Comparison of ENCODE assay signal across 8 cellular contexts in genomic region chr10:113704637-113705343, GRCh38. TPM values are rescaled to one million over a fixed set of nuclear protein-coding genes. Genes with fewer than 3 reads are reported as not detected.
A peak's percentile ranks its signal among the peaks of the same experiment; 100 is the strongest.
DNase-seq lines count a peak whose midpoint lies in the region; ATAC-seq, FAIRE-seq and TF ChIP-seq lines count a peak whose summit lies in the region.

No MANE protein-coding gene starts in this region.

- TF ChIP-seq CTCF in fibroblast of the aortic adventitia (IDR thresholded peaks at IDR 0.05; ENCODE audit: insufficient read depth, low read length): peak; percentile 65

- no peak overlapping the region for H4K8ac ChIP-seq in trophoblast cell (ENCODE audit: low read depth, low read length)

- WGBS in trophoblast cell (ENCODE audit: extremely low coverage, insufficient coverage, insufficient read length): no CpG with 5 or more reads among the region's 6 CpGs

- no peak overlapping the region for H2AK5ac ChIP-seq in trophoblast cell (ENCODE audit: low read length)

- DNase-seq in NCI-H2107 treated with DMSO at 0.1 percent for 48 hours (lab: John Stamatoyannopoulos, UW; ENCODE audit: unreplicated experiment) (peak; percentile 4), NCI-H2107 (lab: John Stamatoyannopoulos, UW) (no peak), SW480 (ENCODE audit: low spot score) (peak; percentile 15), fibroblast of the aortic adventitia (ENCODE audit: low read depth) (peak; percentile 68), trophoblast cell (peak; percentile 8 to 63), HTR-8/SVneo (ENCODE audit: insufficient read length, low spot score) (no peak)

- H3K36me3 ChIP-seq in trophoblast cell (ENCODE audit: control insufficient read depth in 1 of 2, insufficient read depth in 2 of 2, low read length in 2 of 2): no peaks in the 10 kb centered on the region

- no peak overlapping the region for H3K14ac ChIP-seq in trophoblast cell (ENCODE audit: low read length)

- no peaks in the 10 kb centered on the region for H3K79me2 ChIP-seq in trophoblast cell (ENCODE audit: control insufficient read depth, insufficient read depth, low read length, poor library complexity)

- no peak overlapping the region for H4K12ac ChIP-seq in trophoblast cell (ENCODE audit: low read depth, low read length)

- no peak overlapping the region for H3K4me3 ChIP-seq in fibroblast of the aortic adventitia (ENCODE audit: low read depth, low read length)
- no peak overlapping the region for H3K4me3 ChIP-seq in trophoblast cell (ENCODE audit: low read depth, low read length)

- H4K91ac ChIP-seq in trophoblast cell (ENCODE audit: low read depth, low read length): no peak overlapping the region

- H3K79me1 ChIP-seq in trophoblast cell (ENCODE audit: low read length): no peaks in the 10 kb centered on the region

- no peak overlapping the region for H3K27ac ChIP-seq in trophoblast cell (ENCODE audit: low read depth, low read length)

- ATAC-seq in HG02973 (IDR thresholded peaks at IDR 0.05; ENCODE audit: unreplicated experiment) (peak; percentile 48), GM18519 (IDR thresholded peaks at IDR 0.05; ENCODE audit: low FRiP score, unreplicated experiment) (no peak)

- H2BK120ac ChIP-seq in trophoblast cell (ENCODE audit: insufficient read depth, low read length, poor library complexity): no peak overlapping the region

- no peak overlapping the region for H3K18ac ChIP-seq in trophoblast cell (ENCODE audit: low read length)

- no peak overlapping the region for H2BK5ac ChIP-seq in trophoblast cell (ENCODE audit: low read depth, low read length, poor library complexity)

- H3K4me1 ChIP-seq in trophoblast cell (ENCODE audit: control insufficient read depth in 1 of 2, insufficient read depth in 2 of 2, low read length in 2 of 2): peaks cover 4 to 9% of the 10 kb centered on the region in 2 experiments

- FAIRE-seq in HTR-8/SVneo (lab: Jason Lieb, UNC): no peak

- H3K9ac ChIP-seq in trophoblast cell (ENCODE audit: low read length): no peak overlapping the region

- no peak overlapping the region for H3K4me2 ChIP-seq in trophoblast cell (ENCODE audit: low read length)

- H2AFZ ChIP-seq in trophoblast cell (ENCODE audit: insufficient read depth, low read length, poor library complexity): no peak overlapping the region

- H3K27me3 ChIP-seq in trophoblast cell (ENCODE audit: insufficient read depth, low read length): no peaks in the 10 kb centered on the region

- H2BK12ac ChIP-seq in trophoblast cell (ENCODE audit: low read length): no peak overlapping the region

- H3K23ac ChIP-seq in trophoblast cell (ENCODE audit: low read length): no peak overlapping the region

- no peak overlapping the region for H3K4ac ChIP-seq in trophoblast cell (ENCODE audit: low read depth, low read length)

- peaks cover 3% of the 10 kb centered on the region for H3K9me3 ChIP-seq in trophoblast cell (ENCODE audit: insufficient read depth, low read depth, low read length)

RNA-seq across cellular contexts. Expression of gene CASP7, which starts 25.1 kb away (rescaled TPM):
- total RNA-seq in fibroblast of the aortic adventitia (ENCODE audit: low replicate concordance): 8.1 and 19.8 TPM in 2 replicates
- polyA plus RNA-seq in trophoblast cell (2013): 3.5 and 3.6 TPM in 2 replicates

RNA-seq across cellular contexts. Expression of gene NRAP, which starts 40.9 kb away (rescaled TPM):
- total RNA-seq in fibroblast of the aortic adventitia (ENCODE audit: low replicate concordance): under 0.01 TPM in 1 of 2 replicates, not detected in the other
- 0.01 TPM in 2 replicates for polyA plus RNA-seq in trophoblast cell (2013)

RNA-seq across cellular contexts. Expression of gene PLEKHS1, which starts 46.7 kb away (rescaled TPM):
- total RNA-seq in fibroblast of the aortic adventitia (ENCODE audit: low replicate concordance): not detected in 2 replicates
- 0.03 TPM in 1 of 2 replicates, not detected in the other for polyA plus RNA-seq in trophoblast cell (2013)

Comparison
In these comparisons a context has a peak if more than half of its experiments do, and no peak if none do; other contexts are left out.
1. DNase-seq: peak in NCI-H2107 treated with DMSO at 0.1 percent for 48 hours (single experiment), SW480 (single experiment), fibroblast of the aortic adventitia (single experiment) and trophoblast cell (2 of 2); none in NCI-H2107 (single experiment) and HTR-8/SVneo (single experiment).